ENCODE assay signal across 38 cellular contexts in the genomic region with DNA sequence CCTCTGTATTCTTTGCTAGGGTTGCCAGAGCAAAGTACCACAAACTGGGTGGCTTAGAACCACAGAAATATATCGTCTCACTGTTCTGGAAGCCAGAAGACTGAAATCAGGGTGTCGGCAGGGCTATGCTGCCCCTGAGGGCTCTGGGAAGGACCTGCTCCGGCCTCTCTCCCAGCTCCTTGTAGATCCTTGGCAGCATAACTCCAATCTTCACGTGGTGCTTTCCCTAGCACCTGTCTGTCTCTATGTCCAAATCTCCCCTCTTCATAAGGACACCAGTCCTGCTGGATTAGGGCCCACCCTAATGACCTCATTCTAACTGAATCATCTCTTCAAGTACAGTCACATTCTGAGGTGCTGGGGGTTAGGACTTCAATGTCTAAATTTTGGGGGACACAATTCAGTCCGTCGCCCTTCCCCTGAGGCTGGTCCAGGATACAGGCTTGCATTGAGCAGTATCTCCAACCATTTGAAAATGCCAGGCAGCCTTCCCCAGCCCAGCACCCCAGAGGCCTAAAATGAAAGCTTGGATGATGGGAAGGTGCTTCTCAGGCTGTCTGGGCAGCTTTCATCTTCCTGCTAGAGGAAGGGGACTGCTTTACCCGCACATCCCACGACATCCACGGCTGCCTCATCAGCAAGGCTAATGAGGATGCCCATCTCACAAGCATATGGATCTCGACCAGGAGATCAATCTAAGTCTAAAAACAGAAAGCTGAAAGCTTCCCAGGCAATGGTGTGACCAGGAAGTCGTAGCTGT. TPM values are rescaled to one million over a fixed set of nuclear protein-coding genes. Genes with fewer than 3 reads are reported as not detected.
"Had no signal": no experiment of that assay in that cellular context is flagged by ENCODE, and none has a peak within 500 bp of the region (broad histone marks: within the 10 kb centered on the region; RNA-seq: fewer than 3 reads in every experiment).

No MANE protein-coding gene starts in this region.

- H3K4me3 ChIP-seq: body of pancreas, breast epithelium, Peyer's patch had no signal

- H3K4me1 Mint-ChIP-seq: activated B cell treated with CpG ODN at 0.5 μM for 24 hours; activated CD4-positive, alpha-beta memory T cell treated with anti-CD3 and anti-CD28 coated beads, Interleukin-2, amount 10 ng/mL, durations not matched to agents 7 days and 5 days; activated CD8-positive, alpha-beta memory T cell treated with anti-CD3 and anti-CD28 coated beads, Interleukin-2, amount 10 ng/mL, durations not matched to agents 7 days and 5 days; activated naive CD4-positive, alpha-beta T cell treated with anti-CD3 and anti-CD28 coated beads, Interleukin-2, amount 50 U/mL, for 24 hours; activated naive CD8-positive, alpha-beta T cell treated with anti-CD3 and anti-CD28 coated beads, Interleukin-2, amount 10 ng/mL, durations not matched to agents 7 days and 5 days had no signal

- H3K4me1 ChIP-seq: body of pancreas, breast epithelium, Peyer's patch had no signal

- FAIRE-seq: astrocyte had no signal

- H3K36me3 ChIP-seq: breast epithelium, Peyer's patch had no signal

- H3K4me3 Mint-ChIP-seq: activated B cell treated with CpG ODN at 0.5 μM for 24 hours; activated CD4-positive, alpha-beta memory T cell treated with anti-CD3 and anti-CD28 coated beads, Interleukin-2, amount 10 ng/mL, durations not matched to agents 7 days and 5 days; activated CD8-positive, alpha-beta memory T cell treated with anti-CD3 and anti-CD28 coated beads, Interleukin-2, amount 10 ng/mL, durations not matched to agents 7 days and 5 days; activated naive CD4-positive, alpha-beta T cell treated with anti-CD3 and anti-CD28 coated beads, Interleukin-2, amount 50 U/mL, for 24 hours; activated naive CD8-positive, alpha-beta T cell treated with anti-CD3 and anti-CD28 coated beads, Interleukin-2, amount 10 ng/mL, durations not matched to agents 7 days and 5 days had no signal

- H3K27ac ChIP-seq: body of pancreas, breast epithelium, Peyer's patch, VCaP had no signal

- DNase-seq: activated B cell treated with CpG ODN at 0.5 μM for 24 hours; activated CD4-positive, alpha-beta memory T cell treated with anti-CD3 and anti-CD28 coated beads, Interleukin-2, amount 10 ng/mL, durations not matched to agents 7 days and 5 days; activated CD4-positive, alpha-beta T cell treated with anti-CD3 and anti-CD28 coated beads for 4 hours; activated CD4-positive, CD25-positive, alpha-beta regulatory T cell treated with anti-CD3 and anti-CD28 coated beads, Interleukin-2, amount 50 U/mL, for 72 hours; activated CD8-positive, alpha-beta memory T cell treated with anti-CD3 and anti-CD28 coated beads for 24 hours; activated CD8-positive, alpha-beta memory T cell treated with anti-CD3 and anti-CD28 coated beads, Interleukin-2, amount 10 ng/mL, durations not matched to agents 7 days and 5 days; activated CD8-positive, alpha-beta memory T cell treated with anti-CD3 and anti-CD28 coated beads, Interleukin-2, amount 50 U/mL, for 48 hours; activated gamma-delta T cell; activated naive CD4-positive, alpha-beta T cell treated with Interleukin-2 at 50 U/mL for 16 hours; activated naive CD8-positive, alpha-beta T cell treated with anti-CD3 and anti-CD28 coated beads, Interleukin-2, amount 10 ng/mL, durations not matched to agents 7 days and 5 days; activated T-cell treated with anti-CD3 and anti-CD28 coated beads, Interleukin-2, amount 50 U/mL, for 48 hours; body of pancreas; central memory CD4-positive, alpha-beta T cell; Karpas-422; KBM-7; NCI-H1105 treated with DMSO at 0.1 percent for 48 hours; NCI-H1436; NCI-H1694; NCI-H1930; NCI-H2081 treated with DMSO at 0.1 percent for 48 hours; NCI-H345; NCI-H524 treated with DMSO at 0.1 percent for 48 hours; NCI-H748 treated with DMSO at 0.1 percent for 48 hours; NK-92 treated with Interleukin-12 subunit alpha and Interleukin-12 subunit beta, amount 100 ng/mL, for 24 hours; PC-3; Peyer's patch; RPMI8226; SIG-M5; SW 1271; T-helper 1 cell; T-helper 2 cell; T-helper 9 cell had no signal

- ATAC-seq: activated CD8-positive, alpha-beta memory T cell treated with anti-CD3 and anti-CD28 coated beads, Interleukin-2, amount 10 ng/mL, durations not matched to agents 7 days and 5 days; body of pancreas; PC-3; SK-N-SH treated with all-trans-retinoic acid at 6 μM for 48 hours had no signal

- H3K27ac Mint-ChIP-seq: activated B cell treated with CpG ODN at 0.5 μM for 24 hours; activated CD4-positive, alpha-beta memory T cell treated with anti-CD3 and anti-CD28 coated beads, Interleukin-2, amount 10 ng/mL, durations not matched to agents 7 days and 5 days; activated CD8-positive, alpha-beta memory T cell treated with anti-CD3 and anti-CD28 coated beads, Interleukin-2, amount 10 ng/mL, durations not matched to agents 7 days and 5 days; activated naive CD4-positive, alpha-beta T cell treated with anti-CD3 and anti-CD28 coated beads, Interleukin-2, amount 50 U/mL, for 24 hours; activated naive CD8-positive, alpha-beta T cell treated with anti-CD3 and anti-CD28 coated beads, Interleukin-2, amount 10 ng/mL, durations not matched to agents 7 days and 5 days had no signal

- H3K36me3 Mint-ChIP-seq: activated CD8-positive, alpha-beta memory T cell treated with anti-CD3 and anti-CD28 coated beads, Interleukin-2, amount 10 ng/mL, durations not matched to agents 7 days and 5 days; activated naive CD4-positive, alpha-beta T cell treated with anti-CD3 and anti-CD28 coated beads, Interleukin-2, amount 50 U/mL, for 24 hours; activated naive CD8-positive, alpha-beta T cell treated with anti-CD3 and anti-CD28 coated beads, Interleukin-2, amount 10 ng/mL, durations not matched to agents 7 days and 5 days had no signal

- H3K9me3 Mint-ChIP-seq: activated B cell treated with CpG ODN at 0.5 μM for 24 hours; activated CD4-positive, alpha-beta memory T cell treated with anti-CD3 and anti-CD28 coated beads, Interleukin-2, amount 10 ng/mL, durations not matched to agents 7 days and 5 days; activated naive CD4-positive, alpha-beta T cell treated with anti-CD3 and anti-CD28 coated beads, Interleukin-2, amount 50 U/mL, for 24 hours; activated naive CD8-positive, alpha-beta T cell treated with anti-CD3 and anti-CD28 coated beads, Interleukin-2, amount 10 ng/mL, durations not matched to agents 7 days and 5 days had no signal

- H3K27me3 ChIP-seq: body of pancreas had no signal

RNA-seq across cellular contexts. Expression of gene TRIM67, which starts 24.7 kb away (rescaled TPM):
- total RNA-seq: activated B cell treated with CpG ODN at 0.5 μM for 24 hours; activated CD4-positive, alpha-beta memory T cell treated with anti-CD3 and anti-CD28 coated beads, Interleukin-2, amount 10 ng/mL, durations not matched to agents 7 days and 5 days; activated CD8-positive, alpha-beta memory T cell treated with anti-CD3 and anti-CD28 coated beads, Interleukin-2, amount 10 ng/mL, durations not matched to agents 7 days and 5 days; activated naive CD8-positive, alpha-beta T cell treated with anti-CD3 and anti-CD28 coated beads, Interleukin-2, amount 10 ng/mL, durations not matched to agents 7 days and 5 days; breast epithelium; MCF 10A; PC-3 had no signal
